Comparison of ENCODE assay signal across 1 cellular context in genomic region chr4:20878806-20879205, GRCh38.
TF ChIP-seq lines count a peak whose summit lies in the region.

No MANE protein-coding gene starts in this region.

TF ChIP-seq in SK-N-SH treated with all-trans-retinoic acid at 6 μM for 48 hours, 23 proteins besides CTCF, POLR2A, EP300 and RAD21 (continued from another document):
- TF ChIP-seq POU6F1 (CRISPR knock-in tag; IDR thresholded peaks at IDR 0.05; ENCODE audit: borderline replicate concordance, low read depth): no peak
- no peak for TF ChIP-seq ZC3H10 (CRISPR knock-in tag; IDR thresholded peaks at IDR 0.05)
- TF ChIP-seq OSR1 (CRISPR knock-in tag; IDR thresholded peaks at IDR 0.05): no peak
- TF ChIP-seq CSDC2 (CRISPR knock-in tag; IDR thresholded peaks at IDR 0.05): no peak
- no peak for TF ChIP-seq TOX (CRISPR knock-in tag; IDR thresholded peaks at IDR 0.05; ENCODE audit: borderline replicate concordance)
- TF ChIP-seq ZNF565 (CRISPR knock-in tag; conservative IDR thresholded peaks at IDR 0.05; ENCODE audit: low read depth): no peak
- no peak for TF ChIP-seq SNAI2 (CRISPR knock-in tag; IDR thresholded peaks at IDR 0.05)
- TF ChIP-seq, protein P1, sequence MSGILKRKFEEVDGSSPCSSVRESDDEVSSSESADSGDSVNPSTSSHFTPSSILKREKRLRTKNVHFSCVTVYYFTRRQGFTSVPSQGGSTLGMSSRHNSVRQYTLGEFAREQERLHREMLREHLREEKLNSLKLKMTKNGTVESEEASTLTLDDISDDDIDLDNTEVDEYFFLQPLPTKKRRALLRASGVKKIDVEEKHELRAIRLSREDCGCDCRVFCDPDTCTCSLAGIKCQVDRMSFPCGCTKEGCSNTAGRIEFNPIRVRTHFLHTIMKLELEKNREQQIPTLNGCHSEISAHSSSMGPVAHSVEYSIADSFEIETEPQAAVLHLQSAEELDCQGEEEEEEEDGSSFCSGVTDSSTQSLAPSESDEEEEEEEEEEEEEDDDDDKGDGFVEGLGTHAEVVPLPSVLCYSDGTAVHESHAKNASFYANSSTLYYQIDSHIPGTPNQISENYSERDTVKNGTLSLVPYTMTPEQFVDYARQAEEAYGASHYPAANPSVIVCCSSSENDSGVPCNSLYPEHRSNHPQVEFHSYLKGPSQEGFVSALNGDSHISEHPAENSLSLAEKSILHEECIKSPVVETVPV (CRISPR knock-in tag; IDR thresholded peaks at IDR 0.05): no peak
